ENCODE assay signal across 28 cellular contexts in genomic region chr2:152254486-152254885, GRCh38.
"Had no signal": no experiment of that assay in that cellular context is flagged by ENCODE, and none has a peak within 500 bp of the region (broad histone marks: within the 10 kb centered on the region; RNA-seq: fewer than 3 reads in every experiment).

No MANE protein-coding gene starts in this region.

- H3K36me3 ChIP-seq: stomach, suprapubic skin, thoracic aorta, thyroid gland, tibial artery, tibial nerve, transverse colon, upper lobe of left lung, upper lobe of right lung, uterus, vagina had no signal

- H3K27ac ChIP-seq: stomach, suprapubic skin, testis, thoracic aorta, thyroid gland, tibial artery, tibial nerve, transverse colon, upper lobe of left lung, upper lobe of right lung, uterus, vagina had no signal

- ATAC-seq: stimulated activated effector memory CD8-positive, alpha-beta T cell treated with anti-CD3 and anti-CD28 coated beads, Interleukin-12 subunit alpha, Interleukin-12 subunit beta, amount 100 ng/mL, for 72 hours; stimulated activated memory B cell treated with anti-CD40 and anti-IgM and Interleukin-4, amounts not matched to agents 10 μg/mL and 1 μg/mL and 100 μg/mL, for 72 hours; stimulated activated naive B cell treated with anti-CD40 and anti-IgM and Interleukin-4, amounts not matched to agents 10 μg/mL and 1 μg/mL and 100 μg/mL, for 72 hours; stimulated activated naive CD8-positive, alpha-beta T cell treated with anti-CD3 and anti-CD28 coated beads, Interleukin-15, amount 100 ng/mL, for 72 hours; stimulated activated naive CD8-positive, alpha-beta T cell treated with anti-CD3 and anti-CD28 coated beads, Interleukin-15, Interleukin-2, amounts not matched to agents 100 U/mL and 50 U/mL, for 24 hours; upper lobe of right lung had no signal

- H3K4me3 ChIP-seq: stomach, suprapubic skin, testis, thoracic aorta, thyroid gland, tibial artery, tibial nerve, transverse colon, upper lobe of left lung, upper lobe of right lung, uterus, vagina had no signal

- H3K27ac Mint-ChIP-seq: stimulated activated effector memory CD8-positive, alpha-beta T cell treated with anti-CD3 and anti-CD28 coated beads, Interleukin-12 subunit alpha, Interleukin-12 subunit beta, amount 100 ng/mL, for 72 hours; stimulated activated memory B cell treated with anti-CD40 and anti-IgM and Interleukin-4, amounts not matched to agents 10 μg/mL and 1 μg/mL and 100 μg/mL, for 72 hours; stimulated activated naive B cell treated with anti-CD40 and anti-IgM and Interleukin-4, amounts not matched to agents 10 μg/mL and 1 μg/mL and 100 μg/mL, for 72 hours; stimulated activated naive CD8-positive, alpha-beta T cell treated with anti-CD3 and anti-CD28 coated beads, Interleukin-15, amount 100 ng/mL, for 72 hours; stimulated activated naive CD8-positive, alpha-beta T cell treated with anti-CD3 and anti-CD28 coated beads, Interleukin-15, Interleukin-2, amounts not matched to agents 100 ng/mL and 50 ng/mL, for 24 hours; type B pancreatic cell had no signal

- H3K36me3 Mint-ChIP-seq: stimulated activated effector memory CD8-positive, alpha-beta T cell treated with anti-CD3 and anti-CD28 coated beads, Interleukin-12 subunit alpha, Interleukin-12 subunit beta, amount 100 ng/mL, for 72 hours; stimulated activated memory B cell treated with anti-CD40 and anti-IgM and Interleukin-4, amounts not matched to agents 10 μg/mL and 1 μg/mL and 100 μg/mL, for 72 hours; stimulated activated naive B cell treated with anti-CD40 and anti-IgM and Interleukin-4, amounts not matched to agents 10 μg/mL and 1 μg/mL and 100 μg/mL, for 72 hours; type B pancreatic cell had no signal

- H3K4me3 Mint-ChIP-seq: stimulated activated effector memory CD8-positive, alpha-beta T cell treated with anti-CD3 and anti-CD28 coated beads, Interleukin-12 subunit alpha, Interleukin-12 subunit beta, amount 100 ng/mL, for 72 hours; stimulated activated memory B cell treated with anti-CD40 and anti-IgM and Interleukin-4, amounts not matched to agents 10 μg/mL and 1 μg/mL and 100 μg/mL, for 72 hours; stimulated activated naive B cell treated with anti-CD40 and anti-IgM and Interleukin-4, amounts not matched to agents 10 μg/mL and 1 μg/mL and 100 μg/mL, for 72 hours; stimulated activated naive CD8-positive, alpha-beta T cell treated with anti-CD3 and anti-CD28 coated beads, Interleukin-15, amount 100 ng/mL, for 72 hours; stimulated activated naive CD8-positive, alpha-beta T cell treated with anti-CD3 and anti-CD28 coated beads, Interleukin-15, Interleukin-2, amounts not matched to agents 100 ng/mL and 50 ng/mL, for 24 hours; type B pancreatic cell had no signal

- FAIRE-seq: urothelium cell line had no signal

- H3K4me1 Mint-ChIP-seq: stimulated activated effector memory CD8-positive, alpha-beta T cell treated with anti-CD3 and anti-CD28 coated beads, Interleukin-12 subunit alpha, Interleukin-12 subunit beta, amount 100 ng/mL, for 72 hours; stimulated activated memory B cell treated with anti-CD40 and anti-IgM and Interleukin-4, amounts not matched to agents 10 μg/mL and 1 μg/mL and 100 μg/mL, for 72 hours; stimulated activated naive B cell treated with anti-CD40 and anti-IgM and Interleukin-4, amounts not matched to agents 10 μg/mL and 1 μg/mL and 100 μg/mL, for 72 hours; stimulated activated naive CD8-positive, alpha-beta T cell treated with anti-CD3 and anti-CD28 coated beads, Interleukin-15, amount 100 ng/mL, for 72 hours had no signal

- DNase-seq: stimulated activated CD4-positive, alpha-beta T cell treated with anti-CD3 and anti-CD28 coated beads, Interleukin-2, amount 100 ng/mL, for 48 hours; stimulated activated CD4-positive, alpha-beta T cell treated with anti-CD3 and anti-CD28 coated beads, Interleukin-4, amount 100 ng/mL, for 1 hour; stimulated activated CD4-positive, alpha-beta T cell treated with anti-CD3 and anti-CD28 coated beads, Interleukin-4, amount 100 ng/mL, for 24 hours; stimulated activated CD4-positive, alpha-beta T cell treated with anti-CD3 and anti-CD28 coated beads, Interleukin-4, amount 100 ng/mL, for 4 hours; stimulated activated CD8-positive, alpha-beta memory T cell treated with anti-CD3 and anti-CD28 coated beads, Interleukin-4, amount 100 ng/mL, for 48 hours; stimulated activated naive B cell treated with anti-CD40 and anti-IgM and Interleukin-4, amounts not matched to agents 10 μg/mL and 1 μg/mL and 100 μg/mL, for 72 hours; stimulated activated naive CD4-positive, alpha-beta T cell; stimulated activated naive CD4-positive, alpha-beta T cell treated with Interleukin-2 at 50 U/mL for 16 hours; stimulated activated naive CD8-positive, alpha-beta T cell treated with anti-CD3 and anti-CD28 coated beads, Interleukin-15, amount 100 ng/mL, for 72 hours; stimulated activated naive CD8-positive, alpha-beta T cell treated with anti-CD3 and anti-CD28 coated beads, Interleukin-15, Interleukin-2, amounts not matched to agents 100 U/mL and 50 U/mL, for 24 hours; stomach; substantia nigra; testis; thyroid gland; tibial artery; transverse colon; upper lobe of left lung; upper lobe of right lung; uterus had no signal

- H3K27me3 ChIP-seq: stomach, suprapubic skin, testis, thyroid gland, tibial artery, tibial nerve, transverse colon, upper lobe of left lung, upper lobe of right lung, uterus, vagina had no signal

- H3K4me1 ChIP-seq: stomach, suprapubic skin, testis, thyroid gland, tibial artery, tibial nerve, transverse colon, upper lobe of left lung, upper lobe of right lung, uterus, vagina had no signal

- H3K9me3 ChIP-seq: stomach, suprapubic skin, testis, thoracic aorta, thyroid gland, tibial artery, tibial nerve, transverse colon, upper lobe of left lung, upper lobe of right lung, uterus, vagina had no signal
